Comparison of ENCODE assay signal across 14 cellular contexts in the genomic region with DNA sequence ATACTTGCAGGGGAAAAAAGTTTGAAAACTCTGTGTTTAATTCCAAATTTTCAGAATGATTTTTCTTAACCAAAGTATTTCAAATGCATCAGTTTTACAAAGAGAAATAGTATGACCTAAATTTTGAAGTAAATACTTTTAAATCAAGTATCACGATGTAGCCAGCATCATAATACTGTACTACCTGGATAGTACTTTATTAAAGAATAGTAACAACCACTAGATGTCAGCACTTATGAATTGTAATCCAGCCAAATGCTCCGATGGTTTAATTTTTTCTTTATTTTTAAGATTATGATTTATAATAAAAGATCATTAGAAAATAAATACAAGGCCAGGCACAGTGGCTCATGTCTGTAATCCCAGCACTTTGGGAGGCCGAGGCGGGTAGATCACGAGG. TPM values are rescaled to one million over a fixed set of nuclear protein-coding genes. Genes with fewer than 3 reads are reported as not detected.
A peak's percentile ranks its signal among the peaks of the same experiment; 100 is the strongest.
DNase-seq lines count a peak whose midpoint lies in the region; ATAC-seq and TF ChIP-seq lines count a peak whose summit lies in the region.
"Had no signal": no experiment of that assay in that cellular context is flagged by ENCODE, and none has a peak within 500 bp of the region (broad histone marks: within the 10 kb centered on the region; RNA-seq: fewer than 3 reads in every experiment).

No MANE protein-coding gene starts in this region.

- 72% methylated on average over 5 of the region's 5 CpGs for WGBS in esophagus muscularis mucosa
- WGBS in gastroesophageal sphincter (ENCODE audit: low coverage in 1 of 2), 2 donors, result 66 to 71% methylated on average over 5 of the region's 5 CpGs

- no peak overlapping the region for H3K4me2 ChIP-seq in OCI-LY3 (ENCODE audit: low read length)

- no peak overlapping the region for H3K4me3 ChIP-seq in OCI-LY3 (ENCODE audit: low read length)
- no peak overlapping the region for H3K4me3 ChIP-seq in esophagus muscularis mucosa
- no peak overlapping the region for H3K4me3 ChIP-seq in Peyer's patch
- H3K4me3 ChIP-seq in gastroesophageal sphincter, result no peak overlapping the region
- H3K4me3 ChIP-seq: lung, testis had no signal

- intact Hi-C loops in esophagus muscularis mucosa (cut with DNase I), result no loop called here

- H3K4me1 ChIP-seq in OCI-LY3 (ENCODE audit: low read length) (no peaks in the 10 kb centered on the region), esophagus muscularis mucosa (no peaks in the 10 kb centered on the region), Peyer's patch (no peaks in the 10 kb centered on the region), gastroesophageal sphincter (no peaks in the 10 kb centered on the region)
- H3K4me1 ChIP-seq: testis had no signal

- DNase-seq in AG08396 (ENCODE audit: low spot score), result peak; percentile 14
- DNase-seq in ELR (ENCODE audit: low read depth), result peak; percentile 31
- DNase-seq in esophagus muscularis mucosa (ENCODE audit: extremely low spot score), result no peak
- DNase-seq in EL, result no peak
- DNase-seq in Peyer's patch, result no peak
- no peak for DNase-seq in NCI-H526 (lab: John Stamatoyannopoulos, UW)
- DNase-seq: glutamatergic neuron, NCI-H1092, testis had no signal

- TF ChIP-seq EP300 in esophagus muscularis mucosa (IDR thresholded peaks at IDR 0.05) (no peak), gastroesophageal sphincter (IDR thresholded peaks at IDR 0.05) (no peak)

- no peaks in the 10 kb centered on the region for H4K20me1 ChIP-seq in OCI-LY3 (ENCODE audit: insufficient read depth, low read length)

- peak; percentile 29; the same call in 1 of the 2 replicates for TF ChIP-seq CTCF in OCI-LY3 (IDR thresholded peaks at IDR 0.05; ENCODE audit: low read depth, low read length)
- TF ChIP-seq CTCF in esophagus muscularis mucosa (IDR thresholded peaks at IDR 0.05), result peak in 2 of 3 experiments; percentile 14 to 15
- peak in 1 of 6 experiments; percentile 17 for TF ChIP-seq CTCF in Peyer's patch (IDR thresholded peaks at IDR 0.05)
- TF ChIP-seq CTCF in gastroesophageal sphincter (IDR thresholded peaks at IDR 0.05), result no peak

- H3K36me3 ChIP-seq in OCI-LY3 (replicated peaks; ENCODE audit: low read depth, low read length) (no peaks in the 10 kb centered on the region), esophagus muscularis mucosa (no peaks in the 10 kb centered on the region), Peyer's patch (no peaks in the 10 kb centered on the region), gastroesophageal sphincter (no peaks in the 10 kb centered on the region)

- H3K27ac ChIP-seq in OCI-LY3 (ENCODE audit: low read length) (no peak overlapping the region), esophagus muscularis mucosa (replicated peaks in 1 of 4) (no peak overlapping the region), Peyer's patch (no peak overlapping the region), gastroesophageal sphincter (no peak overlapping the region)
- H3K27ac ChIP-seq: testis had no signal

- no peaks in the 10 kb centered on the region for H3K9me3 ChIP-seq in OCI-LY3 (ENCODE audit: insufficient read depth, low read length)
- H3K9me3 ChIP-seq in esophagus muscularis mucosa, result no peaks in the 10 kb centered on the region
- no peaks in the 10 kb centered on the region for H3K9me3 ChIP-seq in Peyer's patch
- no peaks in the 10 kb centered on the region for H3K9me3 ChIP-seq in gastroesophageal sphincter
- H3K9me3 ChIP-seq: testis had no signal

- H2AFZ ChIP-seq in OCI-LY3 (ENCODE audit: low read depth, low read length), result no peak overlapping the region

- ATAC-seq in gastroesophageal sphincter, result no peak

- H3K9ac ChIP-seq in OCI-LY3 (ENCODE audit: low read length), result no peak overlapping the region

- H3K27me3 ChIP-seq in OCI-LY3 (ENCODE audit: low read depth, low read length) (no peaks in the 10 kb centered on the region), esophagus muscularis mucosa (peaks cover 0 to 3% (median 0%) of the 10 kb centered on the region in 4 donors), Peyer's patch (no peaks in the 10 kb centered on the region), gastroesophageal sphincter (peaks cover 17% of the 10 kb centered on the region)
- H3K27me3 ChIP-seq: testis had no signal

- H3K79me2 ChIP-seq in OCI-LY3 (ENCODE audit: low read length), result no peaks in the 10 kb centered on the region

- TF ChIP-seq POLR2A in esophagus muscularis mucosa (IDR thresholded peaks at IDR 0.05; ENCODE audit: low read depth) (no peak), Peyer's patch (IDR thresholded peaks at IDR 0.05) (no peak), gastroesophageal sphincter (IDR thresholded peaks at IDR 0.05) (no peak)

RNA-seq across cellular contexts. Expression of a gene that starts 37.2 kb away (rescaled TPM):
- 10 to 100 TPM; 11.4 to 21.5 (median 18.7) TPM for total RNA-seq in esophagus muscularis mucosa
- total RNA-seq in Peyer's patch, result 10 to 100 TPM; 11.8 to 34.7 (median 16.4) TPM
- 10 to 100 TPM; 14.7 to 25.5 (median 22.5) TPM for total RNA-seq in gastroesophageal sphincter

RNA-seq across cellular contexts. Expression of a gene that starts 60.0 kb away (rescaled TPM):
- total RNA-seq in esophagus muscularis mucosa (not detected), Peyer's patch (not detected), gastroesophageal sphincter (not detected)
- total RNA-seq: activated T-helper 1 cell treated with anti-CD3 and anti-CD28 coated beads, Interleukin-12 subunit alpha, Interleukin-12 subunit beta, Interleukin-2, Interleukin-4 antibody, amounts not matched to agents 30 ng/mL and 10 ng/mL and 1 ng/mL, durations not matched to agents 14 hours and 24 hours and 36 hours; pulmonary artery endothelial cell had no signal

Comparison
In these comparisons a context has a peak if more than half of its experiments do, and no peak if none do; other contexts are left out.
1. DNase-seq: peak in AG08396 (single experiment) and ELR (single experiment); none in esophagus muscularis mucosa (single experiment), EL (single experiment), Peyer's patch (0 of 3) and NCI-H526 (0 of 2).
2. CTCF ChIP-seq: peak in OCI-LY3 (single experiment) and esophagus muscularis mucosa (2 of 3); none in gastroesophageal sphincter (0 of 4).